9 cellular contexts compared by ENCODE assay signal in genomic region chr1:227192163-227192562, GRCh38.
A peak's percentile ranks its signal among the peaks of the same experiment; 100 is the strongest.
DNase-seq lines count a peak whose midpoint lies in the region; ATAC-seq and TF ChIP-seq lines count a peak whose summit lies in the region.
"Had no signal": no experiment of that assay in that cellular context is flagged by ENCODE, and none has a peak within 500 bp of the region (broad histone marks: within the 10 kb centered on the region; RNA-seq: fewer than 3 reads in every experiment).

No MANE protein-coding gene starts in this region.

- H3K27me3 ChIP-seq in HAP-1 (ENCODE audit: low read depth), result no peaks in the 10 kb centered on the region
- no peaks in the 10 kb centered on the region for H3K27me3 ChIP-seq in prostate gland (replicated peaks; ENCODE audit: insufficient read depth)

- WGBS in prostate gland, result 72% methylated on average over 2 of the region's 2 CpGs

- H3K9me3 Mint-ChIP-seq in osteocyte (ENCODE audit: unreplicated experiment), result no peaks in the 10 kb centered on the region
- H3K9me3 Mint-ChIP-seq: IgD-negative memory B cell had no signal

- H3K36me3 Mint-ChIP-seq in osteocyte (ENCODE audit: unreplicated experiment) (peaks cover 24% of the 10 kb centered on the region), T-helper 17 cell (ENCODE audit: low read depth) (no peaks in the 10 kb centered on the region)
- H3K36me3 Mint-ChIP-seq: IgD-negative memory B cell had no signal

- in situ Hi-C loops in HAP-1 (cut with MboI; ENCODE audit: low sequenced_read_pairs), result no loop called here

- no peak overlapping the region for H3K4me3 ChIP-seq in Jurkat, Clone E6-1 (ENCODE audit: low read length)
- H3K4me3 ChIP-seq in HAP-1 (no peak overlapping the region), prostate gland (no peak overlapping the region)

- peaks cover 5% of the 10 kb centered on the region; the same call in 1 of the 2 replicates for H3K36me3 ChIP-seq in HAP-1 (replicated peaks)
- H3K36me3 ChIP-seq in prostate gland, result no peaks in the 10 kb centered on the region

- no peak for TF ChIP-seq CTCF in osteocyte (IDR thresholded peaks at IDR 0.05)
- no peak for TF ChIP-seq CTCF in prostate gland (IDR thresholded peaks at IDR 0.05)

- intact Hi-C loops in prostate gland (cut with DNase I), result no loop called here

- no peak overlapping the region for H3K27ac ChIP-seq in prostate gland

- DNase-seq in ELR (ENCODE audit: low read depth), result peak; percentile 89
- peak; percentile 49 for DNase-seq in Jurkat, Clone E6-1 (ENCODE audit: low read depth, low spot score)
- DNase-seq in cerebellum (ENCODE audit: low spot score), result peak; percentile 6
- DNase-seq in osteocyte (ENCODE audit: extremely low spot score, unreplicated experiment), result no peak
- DNase-seq in T-helper 17 cell, result no peak
- no peak for DNase-seq in HAP-1 (ENCODE audit: low spot score in 2 of 2)
- no peak for DNase-seq in prostate gland (ENCODE audit: low spot score)

- no peaks in the 10 kb centered on the region for H3K4me1 ChIP-seq in HAP-1
- no peaks in the 10 kb centered on the region for H3K4me1 ChIP-seq in prostate gland (replicated peaks)

- H3K9me3 ChIP-seq in T-helper 17 cell (ENCODE audit: control insufficient read depth, low read length, poor library complexity, severe bottlenecking) (no peaks in the 10 kb centered on the region), HAP-1 (no peaks in the 10 kb centered on the region), prostate gland (no peaks in the 10 kb centered on the region)

- H3K27ac Mint-ChIP-seq in osteocyte (ENCODE audit: unreplicated experiment), result peak overlapping the region; percentile 60
- H3K27ac Mint-ChIP-seq in T-helper 17 cell, result no peak overlapping the region
- H3K27ac Mint-ChIP-seq: IgD-negative memory B cell had no signal

- no peaks in the 10 kb centered on the region for H3K27me3 Mint-ChIP-seq in osteocyte (ENCODE audit: unreplicated experiment)
- peaks cover 29% of the 10 kb centered on the region for H3K27me3 Mint-ChIP-seq in T-helper 17 cell

- peaks cover 17% of the 10 kb centered on the region for H3K4me1 Mint-ChIP-seq in osteocyte (ENCODE audit: unreplicated experiment)
- peaks cover 2% of the 10 kb centered on the region for H3K4me1 Mint-ChIP-seq in T-helper 17 cell
- H3K4me1 Mint-ChIP-seq: IgD-negative memory B cell had no signal

- ATAC-seq in GM21515 (IDR thresholded peaks at IDR 0.05; ENCODE audit: unreplicated experiment) (peak; percentile 54), T-helper 17 cell (no peak)

- TF ChIP-seq POLR2A in prostate gland (IDR thresholded peaks at IDR 0.05), result no peak

- H3K4me3 Mint-ChIP-seq in osteocyte (ENCODE audit: unreplicated experiment) (no peak overlapping the region), T-helper 17 cell (no peak overlapping the region)
- H3K4me3 Mint-ChIP-seq: IgD-negative memory B cell had no signal

Comparison
In these comparisons a context has a peak if more than half of its experiments do, and no peak if none do; other contexts are left out.
1. DNase-seq: peak in ELR (single experiment), Jurkat, Clone E6-1 (single experiment) and cerebellum (single experiment); none in osteocyte (single experiment), T-helper 17 cell (0 of 3), HAP-1 (0 of 2) and prostate gland (single experiment).